12 cellular contexts compared by ENCODE assay signal in the genomic region with DNA sequence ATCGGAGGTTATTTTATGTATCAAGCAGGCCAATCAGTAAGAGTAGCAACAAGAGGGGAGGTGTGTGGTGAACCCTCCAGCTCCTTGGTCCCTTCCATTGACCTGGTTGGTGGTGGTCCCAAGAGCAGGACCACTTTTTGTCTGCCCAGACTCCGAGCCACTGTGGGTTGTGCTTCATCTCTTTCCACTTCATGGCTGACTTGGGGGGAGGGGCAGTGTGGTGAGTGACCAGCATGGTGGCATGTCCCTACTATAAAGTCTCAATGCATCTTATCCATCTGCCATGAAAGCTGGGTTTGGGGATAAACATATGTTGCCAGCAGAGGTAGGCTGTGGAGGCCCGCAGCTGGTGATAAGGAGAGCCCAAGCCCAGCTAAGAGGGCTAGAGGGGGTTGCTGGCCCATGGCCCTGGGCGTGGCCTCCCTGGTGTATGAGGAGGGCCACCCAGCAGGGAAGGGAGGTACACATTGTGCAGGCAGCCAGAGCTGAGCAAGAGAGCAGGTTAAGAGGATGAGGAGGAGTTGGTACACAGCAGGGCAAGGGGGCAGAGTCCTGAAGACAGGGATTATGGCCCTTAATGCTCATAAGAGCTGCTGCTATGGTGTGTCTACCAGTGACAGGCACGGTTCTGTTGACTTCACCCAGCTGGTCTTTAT. TPM values are rescaled to one million over a fixed set of nuclear protein-coding genes. Genes with fewer than 3 reads are reported as not detected.
DNase-seq lines count a peak whose midpoint lies in the region; ATAC-seq and TF ChIP-seq lines count a peak whose summit lies in the region.
"Had no signal": no experiment of that assay in that cellular context is flagged by ENCODE, and none has a peak within 500 bp of the region (broad histone marks: within the 10 kb centered on the region; RNA-seq: fewer than 3 reads in every experiment).

No MANE protein-coding gene starts in this region.

- no peak for TF ChIP-seq CTCF in PC-9 (conservative IDR thresholded peaks at IDR 0.05)

- H2BK15ac ChIP-seq in neuronal stem cell (ENCODE audit: low read length) = no peak overlapping the region

- H2AFZ ChIP-seq in neuronal stem cell (ENCODE audit: low read length) (no peak overlapping the region), PC-9 (no peak overlapping the region)

- peaks cover 13% of the 10 kb centered on the region; the same call in 1 of the 2 replicates for H4K20me1 ChIP-seq in PC-9 (ENCODE audit: insufficient read depth)

- peak overlapping the region; percentile 88 for H3K27ac Mint-ChIP-seq in stimulated activated naive CD8-positive, alpha-beta T cell treated with anti-CD3 and anti-CD28 coated beads, Interleukin-15, Interleukin-2, amounts not matched to agents 100 ng/mL and 50 ng/mL, for 24 hours
- H3K27ac Mint-ChIP-seq in activated CD4-positive, alpha-beta memory T cell treated with anti-CD3 and anti-CD28 coated beads for 36 hours = peak overlapping the region; percentile 97

- no peak overlapping the region for H3K4me2 ChIP-seq in neuronal stem cell (ENCODE audit: insufficient read depth, low read length, poor library complexity, severe bottlenecking)
- no peak overlapping the region for H3K4me2 ChIP-seq in PC-9
- H3K4me2 ChIP-seq: BLaER1 had no signal

- no peaks in the 10 kb centered on the region for H3K9me3 ChIP-seq in neuronal stem cell (replicated peaks in 1 of 2; ENCODE audit: control insufficient read depth in 2 of 2, insufficient read depth in 1 of 2, low read depth in 1 of 2, low read length in 2 of 2)
- H3K9me3 ChIP-seq in PC-9 (ENCODE audit: insufficient read depth, low read depth) = no peaks in the 10 kb centered on the region
- H3K9me3 ChIP-seq: BLaER1, vagina had no signal

- intact Hi-C loops in activated CD4-positive, alpha-beta memory T cell treated with anti-CD3 and anti-CD28 coated beads for 36 hours (cut with micrococcal nuclease) = loop anchor here (10.0 kb wide), 2 partner anchors 537 to 707 kb away; a partner anchor contains a TSS
- intact Hi-C loops in PC-9 (cut with micrococcal nuclease; ENCODE audit: unreplicated experiment) = no loop called here

- no peak overlapping the region for H2AK5ac ChIP-seq in neuronal stem cell (ENCODE audit: low read depth, low read length)

- BruUV-seq in PC-9 (replicated peaks; lab: Mats Ljungman, UMichigan) = no TSS peak

- H3K4me1 ChIP-seq in neuronal stem cell (ENCODE audit: control insufficient read depth in 2 of 2, insufficient read depth in 1 of 2, low read depth in 1 of 2, low read length in 2 of 2) (peaks cover 11 to 12% of the 10 kb centered on the region in 2 donors), PC-9 (replicated peaks; ENCODE audit: insufficient read depth) (peaks cover 7% of the 10 kb centered on the region)

- H2BK120ac ChIP-seq in neuronal stem cell (ENCODE audit: low read depth, low read length) = no peak overlapping the region

- no peak overlapping the region for H2BK12ac ChIP-seq in neuronal stem cell (ENCODE audit: low read length)

- H3K27ac ChIP-seq in neuronal stem cell (replicated peaks; ENCODE audit: low read length) = no peak overlapping the region
- H3K27ac ChIP-seq in PC-9 = no peak overlapping the region
- H3K27ac ChIP-seq: BLaER1, vagina had no signal

- H3K36me3 Mint-ChIP-seq in stimulated activated naive CD8-positive, alpha-beta T cell treated with anti-CD3 and anti-CD28 coated beads, Interleukin-15, Interleukin-2, amounts not matched to agents 100 ng/mL and 50 ng/mL, for 24 hours (ENCODE audit: low read depth) = peaks cover 90% of the 10 kb centered on the region
- H3K36me3 Mint-ChIP-seq in activated CD4-positive, alpha-beta memory T cell treated with anti-CD3 and anti-CD28 coated beads for 36 hours = peaks cover 78% of the 10 kb centered on the region

- no peak for DNase-seq in stimulated activated naive CD8-positive, alpha-beta T cell treated with anti-CD3 and anti-CD28 coated beads, Interleukin-15, Interleukin-2, amounts not matched to agents 100 U/mL and 50 U/mL, for 24 hours
- DNase-seq in activated CD4-positive, alpha-beta memory T cell treated with anti-CD3 and anti-CD28 coated beads for 36 hours = no peak
- DNase-seq in mucosa of gallbladder (ENCODE audit: low spot score) = peak; percentile 62
- no peak for DNase-seq in neuronal stem cell (ENCODE audit: low spot score)
- no peak for DNase-seq in globus pallidus (ENCODE audit: low spot score)
- no peak for DNase-seq in PC-9
- DNase-seq: NCI-H187, NCI-H526 treated with DMSO at 0.1 percent for 48 hours had no signal

- CTCF ChIA-PET in activated CD4-positive, alpha-beta memory T cell treated with anti-CD3 and anti-CD28 coated beads for 36 hours (lab: Charles Lee) = interaction anchor here (0.6 to 1.3 kb wide), 5 partner anchors 8 to 506 kb away, joined by 3 to 5 read pairs (median 3); no protein-coding TSS in a partner anchor
- CTCF ChIA-PET in PC-9 (lab: Charles Lee) = no interaction called here

- H3K18ac ChIP-seq in neuronal stem cell (ENCODE audit: low read length) = no peak overlapping the region

- H3K9ac ChIP-seq in neuronal stem cell (ENCODE audit: low read depth, low read length, poor library complexity) = no peak overlapping the region
- H3K9ac ChIP-seq: BLaER1 had no signal

- H3K27me3 Mint-ChIP-seq in stimulated activated naive CD8-positive, alpha-beta T cell treated with anti-CD3 and anti-CD28 coated beads, Interleukin-15, Interleukin-2, amounts not matched to agents 100 ng/mL and 50 ng/mL, for 24 hours = no peaks in the 10 kb centered on the region
- H3K27me3 Mint-ChIP-seq in activated CD4-positive, alpha-beta memory T cell treated with anti-CD3 and anti-CD28 coated beads for 36 hours = no peaks in the 10 kb centered on the region

- H3K36me3 ChIP-seq in neuronal stem cell (replicated peaks in 1 of 2; ENCODE audit: control insufficient read depth in 2 of 2, insufficient read depth in 2 of 2, low read length in 2 of 2) = peaks cover 59 to 98% of the 10 kb centered on the region in 2 donors
- H3K36me3 ChIP-seq in PC-9 (ENCODE audit: low read depth) = peaks cover 12% of the 10 kb centered on the region

- H4K91ac ChIP-seq in neuronal stem cell (ENCODE audit: low read depth, low read length, poor library complexity) = no peak overlapping the region

- H3K27me3 ChIP-seq in neuronal stem cell (ENCODE audit: control insufficient read depth in 3 of 3, insufficient read depth in 3 of 3, low read depth in 1 of 3, low read length in 3 of 3) (no peaks in the 10 kb centered on the region), PC-9 (ENCODE audit: insufficient read depth, low read depth) (no peaks in the 10 kb centered on the region)
- H3K27me3 ChIP-seq: BLaER1, vagina had no signal

- no peak overlapping the region for H4K8ac ChIP-seq in neuronal stem cell (ENCODE audit: low read depth, low read length)

- no peaks in the 10 kb centered on the region for H3K9me2 ChIP-seq in PC-9 (ENCODE audit: insufficient read depth)

- POLR2A ChIA-PET in activated CD4-positive, alpha-beta memory T cell treated with anti-CD3 and anti-CD28 coated beads for 36 hours (lab: Charles Lee) = interaction anchor here (1.3 kb wide), 1 partner anchor 10 kb away, joined by 4 read pairs; a partner anchor contains a TSS
- POLR2A ChIA-PET in PC-9 (lab: Charles Lee; ENCODE audit: unreplicated experiment) = no interaction called here

- no peak overlapping the region for H3K14ac ChIP-seq in neuronal stem cell (ENCODE audit: low read length)

- no peak overlapping the region for H3K23ac ChIP-seq in neuronal stem cell (ENCODE audit: low read depth, low read length, poor library complexity)

- peaks cover 96% of the 10 kb centered on the region for H3K4me1 Mint-ChIP-seq in stimulated activated naive CD8-positive, alpha-beta T cell treated with anti-CD3 and anti-CD28 coated beads, Interleukin-15, Interleukin-2, amounts not matched to agents 100 ng/mL and 50 ng/mL, for 24 hours (ENCODE audit: low read depth)
- peaks cover 93% of the 10 kb centered on the region for H3K4me1 Mint-ChIP-seq in activated CD4-positive, alpha-beta memory T cell treated with anti-CD3 and anti-CD28 coated beads for 36 hours (ENCODE audit: low read depth)

- H3K4me3 Mint-ChIP-seq in stimulated activated naive CD8-positive, alpha-beta T cell treated with anti-CD3 and anti-CD28 coated beads, Interleukin-15, Interleukin-2, amounts not matched to agents 100 ng/mL and 50 ng/mL, for 24 hours = peak overlapping the region; percentile 61
- no peak overlapping the region for H3K4me3 Mint-ChIP-seq in activated CD4-positive, alpha-beta memory T cell treated with anti-CD3 and anti-CD28 coated beads for 36 hours

- H3K4me3 ChIP-seq in neuronal stem cell (ENCODE audit: low read length in 2 of 2) (no peak overlapping the region), PC-9 (no peak overlapping the region)
- H3K4me3 ChIP-seq: BLaER1, vagina had no signal

- H3K9me3 Mint-ChIP-seq in stimulated activated naive CD8-positive, alpha-beta T cell treated with anti-CD3 and anti-CD28 coated beads, Interleukin-15, Interleukin-2, amounts not matched to agents 100 ng/mL and 50 ng/mL, for 24 hours = no peaks in the 10 kb centered on the region
- H3K9me3 Mint-ChIP-seq in activated CD4-positive, alpha-beta memory T cell treated with anti-CD3 and anti-CD28 coated beads for 36 hours = no peaks in the 10 kb centered on the region

- H3F3A ChIP-seq in PC-9 (ENCODE audit: insufficient read depth, low read depth) = no peaks in the 10 kb centered on the region; the same call in 1 of the 2 replicates

- H3K79me1 ChIP-seq in neuronal stem cell (ENCODE audit: low read depth, low read length) = peaks cover 20% of the 10 kb centered on the region

- no CpG with 5 or more reads among the region's 5 CpGs for WGBS in neuronal stem cell (ENCODE audit: extremely low coverage in 2 of 2, insufficient read length in 2 of 2, insufficient replicate concordance in 1 of 2), 2 donors

- H3K4ac ChIP-seq in neuronal stem cell (ENCODE audit: low read length) = no peak overlapping the region

- H2BK5ac ChIP-seq in neuronal stem cell (ENCODE audit: low read length) = no peak overlapping the region

- ATAC-seq in stimulated activated naive CD8-positive, alpha-beta T cell treated with anti-CD3 and anti-CD28 coated beads, Interleukin-15, Interleukin-2, amounts not matched to agents 100 U/mL and 50 U/mL, for 24 hours = no peak
- no peak for ATAC-seq in HG03108 (IDR thresholded peaks at IDR 0.05; ENCODE audit: unreplicated experiment)

- H3K79me2 ChIP-seq in PC-9 (ENCODE audit: low read depth) = peaks cover 48% of the 10 kb centered on the region

RNA-seq across cellular contexts. Expression of a gene that starts 7.0 kb away (rescaled TPM):
- total RNA-seq in activated CD4-positive, alpha-beta memory T cell treated with anti-CD3 and anti-CD28 coated beads for 36 hours = 10 to 100 TPM; 55.5 to 55.7 TPM
- 34.4 TPM for total RNA-seq in mucosa of gallbladder
- polyA plus RNA-seq in neuronal stem cell (2013, experiment 1 of 2) = 42.3 TPM
- polyA plus RNA-seq in neuronal stem cell (2013, experiment 2 of 2) = 41.6 TPM
- total RNA-seq in PC-9 (2021) = 6.7 and 7.8 TPM in 2 replicates

RNA-seq across cellular contexts. Expression of a gene that starts 10.7 kb away (rescaled TPM):
- 10 to 100 TPM; 68.2 to 74.5 TPM for total RNA-seq in activated CD4-positive, alpha-beta memory T cell treated with anti-CD3 and anti-CD28 coated beads for 36 hours
- total RNA-seq in mucosa of gallbladder (383 TPM), PC-9 (2021) (2.5 and 5.2 TPM in 2 replicates)
- 2.1 TPM for polyA plus RNA-seq in neuronal stem cell (2013, experiment 1 of 2)
- 1.6 TPM for polyA plus RNA-seq in neuronal stem cell (2013, experiment 2 of 2)

Comparison
In these comparisons a context has a peak if more than half of its experiments do, and no peak if none do; other contexts are left out.
1. RNA of a gene that starts 10.7 kb away (total RNA-seq): 383 TPM in mucosa of gallbladder (single experiment) and 68.2 to 74.5 TPM in activated CD4-positive, alpha-beta memory T cell treated with anti-CD3 and anti-CD28 coated beads for 36 hours; 2.5 to 5.2 TPM in PC-9; every median in the first group is over 10 times any median in the second.